Comparison of ENCODE assay signal across 33 cellular contexts in the genomic region with DNA sequence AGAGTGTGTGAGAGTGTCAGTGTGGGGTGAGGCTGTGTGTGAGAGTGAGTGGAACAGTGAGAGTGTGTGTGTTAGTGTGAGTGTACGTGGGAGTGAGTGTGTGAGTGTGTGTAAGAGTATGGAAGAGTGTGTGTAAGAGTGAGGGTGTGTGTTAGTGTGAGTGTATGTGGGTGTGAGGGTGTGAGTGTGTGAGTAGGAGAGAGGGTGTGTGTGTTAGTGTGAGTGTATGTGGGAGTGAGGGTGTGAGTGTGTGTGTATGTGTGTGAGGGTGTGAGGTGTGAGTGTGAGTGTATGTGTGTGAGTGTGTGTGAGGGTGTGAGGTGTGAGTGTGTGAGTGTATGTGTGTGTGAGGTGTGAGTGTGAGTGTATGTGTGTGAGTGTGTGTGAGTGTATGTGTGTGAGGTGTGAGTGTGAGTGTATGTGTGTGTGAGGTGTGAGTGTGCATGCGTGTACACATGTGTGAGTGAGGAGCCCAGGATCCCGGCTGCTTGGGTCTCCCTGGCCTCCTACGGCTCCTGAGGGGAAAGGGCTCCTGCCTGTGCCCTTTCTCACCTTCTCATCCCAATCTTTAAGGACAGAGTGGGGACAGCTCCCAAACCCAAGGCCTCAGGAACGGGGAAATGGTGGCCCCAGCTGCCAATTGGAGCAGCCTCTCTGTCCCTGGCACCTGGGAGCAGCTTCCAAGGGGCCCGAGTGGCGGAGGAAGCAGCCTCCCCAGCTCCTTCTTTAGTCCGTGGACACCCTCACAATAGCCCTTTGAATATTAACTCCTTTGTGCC.
DNase-seq lines count a peak whose midpoint lies in the region; ATAC-seq, FAIRE-seq and TF ChIP-seq lines count a peak whose summit lies in the region.
"Had no signal": no experiment of that assay in that cellular context is flagged by ENCODE, and none has a peak within 500 bp of the region (broad histone marks: within the 10 kb centered on the region; RNA-seq: fewer than 3 reads in every experiment).

No MANE protein-coding gene starts in this region.

- H3K14ac ChIP-seq in H1 (ENCODE audit: insufficient read length): no peak overlapping the region

- H3K9ac ChIP-seq in H1 (replicated peaks in 1 of 4; ENCODE audit: extremely low read depth in 1 of 4, low read depth in 3 of 4, low read length in 3 of 4): no peak overlapping the region
- no peak overlapping the region for H3K9ac ChIP-seq in neural progenitor cell
- H3K9ac ChIP-seq: parathyroid adenoma had no signal

- BruUV-seq in Caco-2 (replicated peaks; lab: Mats Ljungman, UMichigan): no TSS peak

- POLR2A ChIA-PET in Caco-2 (lab: Charles Lee) (no interaction called here), HEK293T (lab: Yijun Ruan, JAX) (no interaction called here), H1 (lab: Charles Lee; ENCODE audit: partially characterized antibody) (no interaction called here)

- 0 out of 2 replicates have a peak overlapping the region, but pooled peaks have one; percentile 61 for H2BK15ac ChIP-seq in H1 (ENCODE audit: low read length)

- TF ChIP-seq POLR2A in H1 (IDR thresholded peaks at IDR 0.05; ENCODE audit: control extremely low read depth in 1 of 2, low read depth in 2 of 2, low read length in 2 of 2): no peak

- H2BK120ac ChIP-seq in H1 (replicated peaks; ENCODE audit: low read depth, low read length): no peak overlapping the region

- peak overlapping the region; percentile 14 for H3K27ac Mint-ChIP-seq in Caco-2 (ENCODE audit: unreplicated experiment)
- H3K27ac Mint-ChIP-seq in neural progenitor cell: peak overlapping the region; percentile 67
- H3K27ac Mint-ChIP-seq: B cell; CD4-positive, alpha-beta memory T cell; endodermal cell; IgD-negative memory B cell; nephron had no signal

- no peak for ATAC-seq in GM21723 (IDR thresholded peaks at IDR 0.05; ENCODE audit: unreplicated experiment)

- H3K27ac ChIP-seq in H1 (ENCODE audit: low read depth, low read length) (no peak overlapping the region), neural progenitor cell (no peak overlapping the region), brain microvascular endothelial cell (no peak overlapping the region)
- H3K27ac ChIP-seq: esophagus muscularis mucosa, heart left ventricle, parathyroid adenoma, suprapubic skin, vagina had no signal

- H2BK12ac ChIP-seq in H1 (ENCODE audit: low read depth, low read length): peak overlapping the region; percentile 75; the same call in 1 of the 2 replicates

- in situ Hi-C loops in brain microvascular endothelial cell (cut with HindIII; ENCODE audit: low pct_ligation_motif_present, low sequenced_read_pairs): no loop called here

- no peaks in the 10 kb centered on the region for H3K27me3 Mint-ChIP-seq in Caco-2 (ENCODE audit: insufficient read depth, unreplicated experiment)
- peaks cover 10% of the 10 kb centered on the region for H3K27me3 Mint-ChIP-seq in neural progenitor cell (ENCODE audit: insufficient read depth, low read depth)
- H3K27me3 Mint-ChIP-seq: B cell, IgD-negative memory B cell had no signal

- no peak overlapping the region for H3K4me2 ChIP-seq in H1 (ENCODE audit: insufficient read depth in 1 of 2, low read depth in 2 of 2, low read length in 2 of 2)
- H3K4me2 ChIP-seq in neural progenitor cell: no peak overlapping the region

- H2BK5ac ChIP-seq in H1 (ENCODE audit: low read depth, low read length): 0 out of 2 replicates have a peak overlapping the region, but pooled peaks have one; percentile 35

- H3K79me2 ChIP-seq in H1 (ENCODE audit: control insufficient read depth in 1 of 2, insufficient read depth in 2 of 2, low read length in 2 of 2): no peaks in the 10 kb centered on the region
- H3K79me2 ChIP-seq in neural progenitor cell (ENCODE audit: low read depth): no peaks in the 10 kb centered on the region
- H3K79me2 ChIP-seq: parathyroid adenoma had no signal

- H2AK5ac ChIP-seq in H1 (ENCODE audit: low read depth, low read length): peak overlapping the region; percentile 100; the same call in 1 of the 2 replicates

- H3K36me3 ChIP-seq in Caco-2 (ENCODE audit: control insufficient read depth, insufficient read depth, low read length) (no peaks in the 10 kb centered on the region), H1 (ENCODE audit: control insufficient read depth in 2 of 4, insufficient read depth in 4 of 4, low read length in 3 of 4) (no peaks in the 10 kb centered on the region), neural progenitor cell (no peaks in the 10 kb centered on the region), brain microvascular endothelial cell (replicated peaks) (no peaks in the 10 kb centered on the region)
- H3K36me3 ChIP-seq: esophagus muscularis mucosa, heart left ventricle, suprapubic skin, vagina had no signal

- H4K20me1 ChIP-seq in H1 (replicated peaks in 1 of 2; ENCODE audit: control insufficient read depth in 1 of 2, insufficient read depth in 2 of 2, low read length in 2 of 2) (peaks cover 0 to 4% of the 10 kb centered on the region in 2 experiments), neural progenitor cell (ENCODE audit: low read depth) (no peaks in the 10 kb centered on the region)

- no peaks in the 10 kb centered on the region for H3K9me3 Mint-ChIP-seq in Caco-2 (ENCODE audit: unreplicated experiment)
- peaks cover 11% of the 10 kb centered on the region for H3K9me3 Mint-ChIP-seq in neural progenitor cell
- H3K9me3 Mint-ChIP-seq: endodermal cell, IgD-negative memory B cell, nephron had no signal

- no peaks in the 10 kb centered on the region for H3K79me1 ChIP-seq in H1 (ENCODE audit: low read depth, low read length)

- no peak overlapping the region for H4K8ac ChIP-seq in H1 (ENCODE audit: extremely low read depth, insufficient read depth, low read length)

- no peak for TF ChIP-seq RAD21 in H1 (IDR thresholded peaks at IDR 0.05 in 1 of 2, conservative IDR thresholded peaks at IDR 0.05 in 1 of 2; ENCODE audit: low read depth in 2 of 2, low read length in 2 of 2)

- H2BK20ac ChIP-seq in H1 (ENCODE audit: low read length): no peak overlapping the region

- H3K4me1 ChIP-seq in Caco-2 (peaks cover 7% of the 10 kb centered on the region; the same call in 1 of the 2 replicates), H1 (replicated peaks in 1 of 4; ENCODE audit: control insufficient read depth in 3 of 4, insufficient read depth in 4 of 4, low read length in 3 of 4) (peaks cover 0 to 4% (median under 1%) of the 10 kb centered on the region in 4 experiments; a peak in 1 of 7 replicates), neural progenitor cell (peaks cover 6% of the 10 kb centered on the region)
- H3K4me1 ChIP-seq: parathyroid adenoma, suprapubic skin, vagina had no signal

- no peaks in the 10 kb centered on the region for H3F3A ChIP-seq in neural progenitor cell (ENCODE audit: low read depth)

- H3K4ac ChIP-seq in H1 (replicated peaks; ENCODE audit: insufficient read length, low read depth, low read length): no peak overlapping the region

- TF ChIP-seq EP300 in H1 (IDR thresholded peaks at IDR 0.05; ENCODE audit: borderline replicate concordance in 1 of 2, low read depth in 2 of 2, low read length in 2 of 2): no peak

- H3K36me3 Mint-ChIP-seq in Caco-2 (ENCODE audit: insufficient read depth, unreplicated experiment) (no peaks in the 10 kb centered on the region), neural progenitor cell (no peaks in the 10 kb centered on the region)
- H3K36me3 Mint-ChIP-seq: CD4-positive, alpha-beta memory T cell; IgD-negative memory B cell had no signal

- H3K27me3 ChIP-seq in Caco-2 (replicated peaks; ENCODE audit: control insufficient read depth, insufficient read depth, low read length) (no peaks in the 10 kb centered on the region), H1 (replicated peaks in 1 of 4; ENCODE audit: control insufficient read depth in 3 of 4, extremely low read depth in 1 of 4, insufficient read depth in 3 of 4, low read length in 3 of 4) (no peaks in the 10 kb centered on the region), neural progenitor cell (no peaks in the 10 kb centered on the region), brain microvascular endothelial cell (replicated peaks) (no peaks in the 10 kb centered on the region)
- H3K27me3 ChIP-seq: esophagus muscularis mucosa, heart left ventricle, vagina had no signal

- CTCF ChIA-PET in Caco-2 (lab: Charles Lee): no interaction called here
- CTCF ChIA-PET in HEK293T (lab: Yijun Ruan, JAX): interaction anchor here (0.5 kb wide), 1 partner anchor 586 kb away, joined by 3 read pairs; no protein-coding TSS in a partner anchor
- CTCF ChIA-PET in H1 (lab: Charles Lee; ENCODE audit: partially characterized antibody): no interaction called here

- peaks cover 5% of the 10 kb centered on the region; the same call in 1 of the 2 replicates for H3K23me2 ChIP-seq in H1 (ENCODE audit: low read depth, low read length)

- no peak overlapping the region for H3K18ac ChIP-seq in H1 (ENCODE audit: extremely low read depth, low read length)

- FAIRE-seq in H1 (lab: Jason Lieb, UNC): no peak
- FAIRE-seq: RCC 7860, small intestine had no signal

- H3K9me3 ChIP-seq in Caco-2: no peaks in the 10 kb centered on the region
- H3K9me3 ChIP-seq in H1 (ENCODE audit: insufficient read depth in 2 of 2, low read depth in 1 of 2, low read length in 1 of 2): no peaks in the 10 kb centered on the region
- no peaks in the 10 kb centered on the region for H3K9me3 ChIP-seq in neural progenitor cell (ENCODE audit: low read depth)
- H3K9me3 ChIP-seq: esophagus muscularis mucosa, heart left ventricle, suprapubic skin, vagina had no signal

- WGBS in H1 (ENCODE audit: extremely low coverage in 1 of 2, insufficient coverage in 1 of 2, insufficient read length in 1 of 2, insufficient replicate concordance in 2 of 2, low coverage in 1 of 2, low lambda C conversion rate in 2 of 2, missing lambda C conversion rate in 1 of 2), 2 experiments: 77 to 100% methylated on average over 1 to 8 of the region's 8 CpGs

- H3K23ac ChIP-seq in H1 (ENCODE audit: insufficient read length): no peak overlapping the region

- intact Hi-C loops in Caco-2 (cut with micrococcal nuclease; ENCODE audit: unreplicated experiment): no loop called here

- H3K4me3 Mint-ChIP-seq in Caco-2 (ENCODE audit: unreplicated experiment) (no peak overlapping the region), neural progenitor cell (no peak overlapping the region)
- H3K4me3 Mint-ChIP-seq: B cell; CD4-positive, alpha-beta memory T cell; endodermal cell; IgD-negative memory B cell; nephron had no signal

- TF ChIP-seq CTCF in Caco-2 (IDR thresholded peaks at IDR 0.05; ENCODE audit: insufficient read depth in 1 of 2, low read depth in 1 of 2, low read length in 1 of 2, severe bottlenecking in 1 of 2, unreplicated experiment in 1 of 2) (no peak), H1 (IDR thresholded peaks at IDR 0.05; ENCODE audit: control extremely low read depth in 1 of 3, insufficient read depth in 1 of 3, low read depth in 1 of 3, low read length in 3 of 3) (no peak), neural progenitor cell (IDR thresholded peaks at IDR 0.05) (no peak), brain microvascular endothelial cell (IDR thresholded peaks at IDR 0.05; ENCODE audit: low read depth, low read length, missing control alignments) (no peak)

- no peak overlapping the region for H4K5ac ChIP-seq in H1 (ENCODE audit: insufficient read length, low read depth, low read length)

- H2AFZ ChIP-seq in H1 (ENCODE audit: low read length) (no peak overlapping the region), neural progenitor cell (replicated peaks) (peak overlapping the region; percentile 19)
- H2AFZ ChIP-seq: parathyroid adenoma had no signal

- H3K4me3 ChIP-seq in Caco-2 (ENCODE audit: low read depth, low read length) (no peak overlapping the region), H1 (ENCODE audit: extremely low read depth in 1 of 4, insufficient read depth in 2 of 4, low read depth in 3 of 4, low read length in 4 of 4) (no peak overlapping the region), neural progenitor cell (no peak overlapping the region), brain microvascular endothelial cell (ENCODE audit: low read depth, low read length) (no peak overlapping the region)
- H3K4me3 ChIP-seq: esophagus muscularis mucosa, heart left ventricle, suprapubic skin, vagina had no signal

- peak overlapping the region; percentile 97 for H3K56ac ChIP-seq in H1 (replicated peaks; ENCODE audit: insufficient read length, low read depth, low read length)

- DNase-seq in Caco-2 (no peak), HEK293T (ENCODE audit: extremely low spot score) (no peak), H1 (ENCODE audit: low read depth in 1 of 2, low spot score in 2 of 2) (no peak), neural progenitor cell (ENCODE audit: low spot score) (no peak), midbrain (lab: John Stamatoyannopoulos, UW) (no peak), DMS153 (lab: John Stamatoyannopoulos, UW) (no peak), brain microvascular endothelial cell (no peak)
- DNase-seq: activated gamma-delta T cell; CD4-positive, alpha-beta memory T cell; cerebellar nuclear complex; dermis blood vessel endothelial cell; DMS 273 treated with DMSO at 0.1 percent for 48 hours; EL; foreskin fibroblast; heart left ventricle; NCI-H1092; NCI-H1694; NCI-H446 treated with DMSO at 0.1 percent for 48 hours; NCI-H82; retina; SIG-M5; small intestine; stimulated activated naive CD4-positive, alpha-beta T cell treated with Interleukin-2 at 50 U/mL for 16 hours had no signal

- no peak overlapping the region for H4K91ac ChIP-seq in H1 (replicated peaks; ENCODE audit: insufficient read length, low read length)

- peaks cover 7% of the 10 kb centered on the region for H3K4me1 Mint-ChIP-seq in Caco-2 (ENCODE audit: low read depth, unreplicated experiment)
- H3K4me1 Mint-ChIP-seq in neural progenitor cell: peaks cover 46% of the 10 kb centered on the region
- H3K4me1 Mint-ChIP-seq: B cell, endodermal cell, IgD-negative memory B cell had no signal
